In the genomic region with DNA sequence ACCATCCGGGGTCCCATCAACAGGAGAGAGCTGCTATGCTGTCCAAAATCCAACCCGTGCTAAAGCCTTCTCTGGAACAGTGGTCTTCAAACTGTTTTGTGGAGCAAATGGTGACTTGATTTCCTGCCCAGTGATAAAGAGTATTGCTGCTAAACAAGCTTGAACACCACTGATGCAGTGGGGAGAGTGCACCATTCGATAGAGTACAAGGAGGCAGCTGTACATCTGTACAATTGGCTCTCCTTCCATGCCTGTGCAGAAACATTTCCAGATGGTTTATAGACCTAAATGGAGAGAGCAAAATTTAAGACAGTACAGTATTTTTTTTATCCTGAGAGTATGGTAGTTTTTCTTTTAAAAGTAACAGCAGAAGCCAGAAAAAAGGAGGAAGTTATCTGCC, we compare ENCODE assay signal across 14 cellular contexts. TPM values are rescaled to one million over a fixed set of nuclear protein-coding genes. Genes with fewer than 3 reads are reported as not detected.
"Had no signal": no experiment of that assay in that cellular context is flagged by ENCODE, and none has a peak within 500 bp of the region (broad histone marks: within the 10 kb centered on the region; RNA-seq: fewer than 3 reads in every experiment).

No MANE protein-coding gene starts in this region.

- H3K9me3 Mint-ChIP-seq: activated T-cell treated with anti-CD3 and anti-CD28 coated beads, Interleukin-2, amount 50 U/mL, for 72 hours; nephron had no signal

- H3K27ac Mint-ChIP-seq: activated T-cell treated with anti-CD3 and anti-CD28 coated beads, Interleukin-2, amount 50 U/mL, for 72 hours; nephron had no signal

- DNase-seq: activated CD4-positive, alpha-beta T cell treated with anti-CD3 and anti-CD28 coated beads for 1 hour; activated CD4-positive, alpha-beta T cell treated with anti-CD3 and anti-CD28 coated beads, Interleukin-2, amount 50 U/mL, for 48 hours; activated T-cell treated with anti-CD3 and anti-CD28 coated beads, Interleukin-2, amount 50 U/mL, for 72 hours; colonic mucosa; effector CD4-positive, alpha-beta T cell; heart right ventricle; left lung; pancreas; stimulated activated CD4-positive, alpha-beta T cell treated with anti-CD3 and anti-CD28 coated beads, Interleukin-12 subunit alpha, Interleukin-12 subunit beta, amount 100 ng/mL, for 4 hours; stomach had no signal

- H3K9me3 ChIP-seq: colonic mucosa, heart right ventricle, left lung, pancreas, stomach had no signal

- H3K4me1 ChIP-seq: colonic mucosa, heart right ventricle, left lung, pancreas had no signal

- H3K4me3 Mint-ChIP-seq: activated T-cell treated with anti-CD3 and anti-CD28 coated beads, Interleukin-2, amount 50 U/mL, for 72 hours; nephron had no signal

- ATAC-seq: activated T-cell treated with anti-CD3 and anti-CD28 coated beads, Interleukin-2, amount 50 U/mL, for 72 hours; heart right ventricle; left lung; pancreas had no signal

- H3K27me3 ChIP-seq: colonic mucosa, heart right ventricle, left lung, pancreas, stomach had no signal

- H3K27ac ChIP-seq: colonic mucosa, heart right ventricle, left lung, pancreas, stomach had no signal

- H3K36me3 ChIP-seq: colonic mucosa, pancreas had no signal

- H3K4me3 ChIP-seq: colonic mucosa, heart right ventricle, left lung, pancreas, stomach had no signal

RNA-seq across cellular contexts. Expression of gene HJURP, which starts 20.0 kb away (rescaled TPM):
- total RNA-seq: cardiac septum had no signal

RNA-seq across cellular contexts. Expression of gene MROH2A, which starts 56.2 kb away (rescaled TPM):
- total RNA-seq: activated T-cell treated with anti-CD3 and anti-CD28 coated beads, Interleukin-2, amount 50 U/mL, for 72 hours; cardiac septum; colonic mucosa; endothelial cell of umbilical vein; frontal cortex; heart right ventricle; pancreas had no signal
